In genomic region chr6:130047440-130047995, GRCh38 we compare ENCODE assay signal across 24 cellular contexts. TPM values are rescaled to one million over a fixed set of nuclear protein-coding genes. Genes with fewer than 3 reads are reported as not detected.
A peak's percentile ranks its signal among the peaks of the same experiment; 100 is the strongest.
DNase-seq lines count a peak whose midpoint lies in the region; ATAC-seq, FAIRE-seq and TF ChIP-seq lines count a peak whose summit lies in the region.
"Had no signal": no experiment of that assay in that cellular context is flagged by ENCODE, and none has a peak within 500 bp of the region (broad histone marks: within the 10 kb centered on the region; RNA-seq: fewer than 3 reads in every experiment).

No MANE protein-coding gene starts in this region.

- ATAC-seq in CD4-positive, alpha-beta T cell (ENCODE audit: poor library complexity): no peak
- no peak for ATAC-seq in GM12878
- ATAC-seq: activated T-cell treated with anti-CD3 and anti-CD28 coated beads, Interleukin-2, amount 50 U/mL, for 4 hours; naive thymus-derived CD4-positive, alpha-beta T cell; stimulated activated naive CD8-positive, alpha-beta T cell treated with anti-CD3 and anti-CD28 coated beads, Interleukin-15, Interleukin-2, amounts not matched to agents 100 U/mL and 50 U/mL, for 24 hours had no signal

- TF ChIP-seq POLR2A in GM12878 (IDR thresholded peaks at IDR 0.05; ENCODE audit: low read depth, low read length): no peak

- peaks cover 79% of the 10 kb centered on the region for H3K36me3 Mint-ChIP-seq in CD4-positive, alpha-beta T cell (ENCODE audit: low read depth)
- H3K36me3 Mint-ChIP-seq in immature natural killer cell: peaks cover 26 to 43% (median 39%) of the 10 kb centered on the region in 3 donors

- no peak overlapping the region for H3K27ac Mint-ChIP-seq in CD4-positive, alpha-beta T cell
- no peak overlapping the region for H3K27ac Mint-ChIP-seq in immature natural killer cell
- H3K27ac Mint-ChIP-seq: activated naive CD4-positive, alpha-beta T cell treated with anti-CD3 and anti-CD28 coated beads for 36 hours; memory B cell had no signal

- in situ Hi-C loops in GM12878 (cut with MboI): no loop called here

- 100% methylated on average over 1 of the region's 1 CpG for WGBS in GM12878 (ENCODE audit: insufficient coverage, insufficient replicate concordance, low lambda C conversion rate, missing lambda C conversion rate)

- H3K9me3 Mint-ChIP-seq in CD4-positive, alpha-beta T cell: no peaks in the 10 kb centered on the region
- no peaks in the 10 kb centered on the region for H3K9me3 Mint-ChIP-seq in immature natural killer cell
- H3K9me3 Mint-ChIP-seq: activated naive CD4-positive, alpha-beta T cell treated with anti-CD3 and anti-CD28 coated beads for 36 hours; activated T-cell treated with anti-CD3 and anti-CD28 coated beads, Interleukin-2, amount 50 U/mL, for 4 hours; memory B cell; naive thymus-derived CD4-positive, alpha-beta T cell had no signal

- H3K9me3 ChIP-seq in CD4-positive, alpha-beta T cell (ENCODE audit: control insufficient read depth, low read length): no peaks in the 10 kb centered on the region
- no peaks in the 10 kb centered on the region for H3K9me3 ChIP-seq in GM12878 (replicated peaks; ENCODE audit: control insufficient read depth, insufficient read depth, low read length)
- no peaks in the 10 kb centered on the region for H3K9me3 ChIP-seq in neural cell (ENCODE audit: low read length)
- H3K9me3 ChIP-seq: BLaER1, colonic mucosa, SJCRH30, tibial nerve had no signal

- H2AFZ ChIP-seq in KMS-11 (ENCODE audit: low read depth) (no peak overlapping the region), GM12878 (ENCODE audit: control insufficient read depth, low read depth, low read length) (no peak overlapping the region), neural cell (ENCODE audit: low read depth, low read length) (no peak overlapping the region)

- no peak overlapping the region for H3K9ac ChIP-seq in KMS-11
- H3K9ac ChIP-seq in GM12878 (ENCODE audit: control insufficient read depth, insufficient read depth, low read length): no peak overlapping the region
- no peak overlapping the region for H3K9ac ChIP-seq in neural cell (ENCODE audit: low read length)
- H3K9ac ChIP-seq: BLaER1 had no signal

- H3K4me3 ChIP-seq in KMS-11 (IDR thresholded peaks at IDR 0.05; ENCODE audit: insufficient read depth, low read depth, low read length): no peak overlapping the region
- H3K4me3 ChIP-seq in GM12878: no peak overlapping the region
- H3K4me3 ChIP-seq in neural cell (ENCODE audit: low read length): no peak overlapping the region
- H3K4me3 ChIP-seq: BLaER1, colonic mucosa, SJCRH30, tibial nerve had no signal

- H4K20me1 ChIP-seq in KMS-11 (ENCODE audit: insufficient read depth) (no peaks in the 10 kb centered on the region), GM12878 (ENCODE audit: control insufficient read depth, insufficient read depth) (no peaks in the 10 kb centered on the region), neural cell (ENCODE audit: insufficient read depth) (no peaks in the 10 kb centered on the region)

- SMC1A ChIA-PET in GM12878 (lab: Charles Lee; ENCODE audit: uncharacterized antibody, unreplicated experiment): interaction anchor here (0.7 to 2.0 kb wide), 9 partner anchors 17 to 825 kb away, joined by 3 to 8 read pairs (median 3); no protein-coding TSS in a partner anchor

- H3K79me2 ChIP-seq in KMS-11 (ENCODE audit: insufficient read depth, low read depth): no peaks in the 10 kb centered on the region
- no peaks in the 10 kb centered on the region for H3K79me2 ChIP-seq in GM12878 (ENCODE audit: control insufficient read depth, insufficient read depth, low read length)
- H3K79me2 ChIP-seq in neural cell (replicated peaks; ENCODE audit: insufficient read depth, low read length): no peaks in the 10 kb centered on the region

- POLR2A ChIA-PET in CD4-positive, alpha-beta T cell (lab: Charles Lee): interaction anchor here (0.6 to 1.2 kb wide), 2 partner anchors 176 to 278 kb away, joined by 3 to 6 read pairs; partner anchors contain the start of gene SAMD3
- POLR2A ChIA-PET in GM12878 (lab: Charles Lee): no interaction called here

- H3K27me3 Mint-ChIP-seq in CD4-positive, alpha-beta T cell: no peaks in the 10 kb centered on the region
- no peaks in the 10 kb centered on the region for H3K27me3 Mint-ChIP-seq in immature natural killer cell (ENCODE audit: low read depth in 3 of 3)
- H3K27me3 Mint-ChIP-seq: memory B cell; naive thymus-derived CD4-positive, alpha-beta T cell had no signal

- no peaks in the 10 kb centered on the region for H3K27me3 ChIP-seq in CD4-positive, alpha-beta T cell (ENCODE audit: control insufficient read depth, insufficient read depth, low read length)
- H3K27me3 ChIP-seq in KMS-11 (ENCODE audit: insufficient read depth, low read depth): no peaks in the 10 kb centered on the region
- no peaks in the 10 kb centered on the region for H3K27me3 ChIP-seq in GM12878 (replicated peaks in 1 of 2; ENCODE audit: control insufficient read depth in 2 of 2, insufficient read depth in 2 of 2, low read length in 1 of 2)
- H3K27me3 ChIP-seq in neural cell (ENCODE audit: insufficient read depth, low read depth, low read length): no peaks in the 10 kb centered on the region
- H3K27me3 ChIP-seq: BLaER1, colonic mucosa, SJCRH30, tibial nerve had no signal

- FAIRE-seq in GM12878 (lab: Jason Lieb, UNC): no peak
- FAIRE-seq: kidney had no signal

- intact Hi-C loops in CD4-positive, alpha-beta T cell (cut with DNase I, micrococcal nuclease): no loop called here
- intact Hi-C loops in GM12878 (cut with micrococcal nuclease; ENCODE audit: unreplicated experiment): loop anchor here (10.0 kb wide), 1 partner anchor 797 kb away; no protein-coding TSS in a partner anchor

- DNase-seq in CD4-positive, alpha-beta T cell: no peak
- DNase-seq in GM12878 (ENCODE audit: low read depth, low spot score): no peak
- DNase-seq in putamen (ENCODE audit: low spot score): no peak
- DNase-seq in immature natural killer cell: no peak
- DNase-seq in NCI-H1105 treated with DMSO at 0.1 percent for 48 hours (lab: John Stamatoyannopoulos, UW): no peak
- DNase-seq: activated naive CD4-positive, alpha-beta T cell treated with anti-CD3 and anti-CD28 coated beads for 36 hours; activated T-cell treated with anti-CD3 and anti-CD28 coated beads, Interleukin-2, amount 50 U/mL, for 4 hours; aorta; colonic mucosa; DMS 273 treated with DMSO at 0.1 percent for 48 hours; hypothalamus; kidney; naive thymus-derived CD4-positive, alpha-beta T cell; NCI-H1092 treated with DMSO at 0.1 percent for 48 hours; NCI-H526 treated with DMSO at 0.1 percent for 48 hours; OCI-M1; SJCRH30; stimulated activated naive CD8-positive, alpha-beta T cell treated with anti-CD3 and anti-CD28 coated beads, Interleukin-15, Interleukin-2, amounts not matched to agents 100 U/mL and 50 U/mL, for 24 hours had no signal

- BruUV-seq in GM12878 (replicated peaks; lab: Mats Ljungman, UMichigan): no TSS peak

- TF ChIP-seq CTCF in CD4-positive, alpha-beta T cell (IDR thresholded peaks at IDR 0.05): peak; percentile 32
- TF ChIP-seq CTCF in KMS-11 (conservative IDR thresholded peaks at IDR 0.05; ENCODE audit: low read depth, low read length) (peak; percentile 22; the same call in 1 of the 2 replicates), GM12878 (IDR thresholded peaks at IDR 0.05 in 2 of 3, conservative IDR thresholded peaks at IDR 0.05 in 1 of 3; ENCODE audit: control insufficient read depth in 2 of 3, extremely low read depth in 1 of 3, insufficient read depth in 1 of 3, low read depth in 3 of 3, low read length in 3 of 3) (peak in 1 of 3 experiments; percentile 9; a peak in 1 of 6 replicates), neural cell (IDR thresholded peaks at IDR 0.05; ENCODE audit: poor library complexity, severe bottlenecking) (no peak)

- H3F3A ChIP-seq in neural cell (ENCODE audit: insufficient read depth, low read length, poor library complexity, severe bottlenecking): no peaks in the 10 kb centered on the region

- TF ChIP-seq RAD21 in GM12878 (IDR thresholded peaks at IDR 0.05; ENCODE audit: insufficient read depth, low read depth, low read length): peak; percentile 40
- TF ChIP-seq RAD21 in neural cell (conservative IDR thresholded peaks at IDR 0.05): peak; percentile 26

- TF ChIP-seq EP300 in GM12878 (IDR thresholded peaks at IDR 0.05; ENCODE audit: borderline replicate concordance in 1 of 2, control insufficient read depth in 1 of 2, low read depth in 2 of 2, low read length in 2 of 2) (no peak), neural cell (conservative IDR thresholded peaks at IDR 0.05; ENCODE audit: poor library complexity, severe bottlenecking) (no peak)

- H3K4me1 Mint-ChIP-seq in CD4-positive, alpha-beta T cell (ENCODE audit: low read depth): no peaks in the 10 kb centered on the region
- no peaks in the 10 kb centered on the region for H3K4me1 Mint-ChIP-seq in immature natural killer cell

- H3K36me3 ChIP-seq in KMS-11 (ENCODE audit: insufficient read depth) (no peaks in the 10 kb centered on the region), GM12878 (ENCODE audit: control insufficient read depth in 2 of 2, insufficient read depth in 2 of 2, low read length in 1 of 2) (no peaks in the 10 kb centered on the region; a peak in 2 of 4 replicates), neural cell (ENCODE audit: insufficient read depth, low read length) (peaks cover 8% of the 10 kb centered on the region)
- H3K36me3 ChIP-seq: colonic mucosa, SJCRH30 had no signal

- H3K4me3 Mint-ChIP-seq in CD4-positive, alpha-beta T cell: no peak overlapping the region
- H3K4me3 Mint-ChIP-seq in immature natural killer cell: no peak overlapping the region
- H3K4me3 Mint-ChIP-seq: activated naive CD4-positive, alpha-beta T cell treated with anti-CD3 and anti-CD28 coated beads for 36 hours; activated T-cell treated with anti-CD3 and anti-CD28 coated beads, Interleukin-2, amount 50 U/mL, for 4 hours; memory B cell; naive thymus-derived CD4-positive, alpha-beta T cell had no signal

- RAD21 ChIA-PET in GM12878 (lab: Charles Lee; ENCODE audit: unreplicated experiment): no interaction called here

- H3K27ac ChIP-seq in CD4-positive, alpha-beta T cell (ENCODE audit: low read depth, low read length): no peak overlapping the region
- H3K27ac ChIP-seq in KMS-11: no peak overlapping the region
- H3K27ac ChIP-seq in GM12878 (ENCODE audit: control insufficient read depth, insufficient read depth): no peak overlapping the region
- no peak overlapping the region for H3K27ac ChIP-seq in neural cell (ENCODE audit: low read length)
- H3K27ac ChIP-seq: BLaER1, colonic mucosa, HL-60, SJCRH30, tibial nerve had no signal

- CTCF ChIA-PET in CD4-positive, alpha-beta T cell (lab: Charles Lee): interaction anchor here (0.6 kb wide), 1 partner anchor 269 kb away, joined by 4 read pairs; no protein-coding TSS in a partner anchor
- CTCF ChIA-PET in GM12878 (lab: Yijun Ruan, JAX): interaction anchor here (0.6 to 1.7 kb wide), 8 partner anchors 11 to 824 kb away, joined by 3 to 6 read pairs (median 4); no protein-coding TSS in a partner anchor

- no peaks in the 10 kb centered on the region for H3K9me2 ChIP-seq in neural cell (ENCODE audit: insufficient read depth, low read length)

- H3K4me1 ChIP-seq in KMS-11 (ENCODE audit: low read depth, poor library complexity, severe bottlenecking): no peaks in the 10 kb centered on the region
- H3K4me1 ChIP-seq in GM12878 (ENCODE audit: control insufficient read depth, insufficient read depth, low read length): no peaks in the 10 kb centered on the region
- H3K4me1 ChIP-seq: BLaER1, colonic mucosa, SJCRH30, tibial nerve had no signal

- H3K4me2 ChIP-seq in KMS-11 (no peak overlapping the region), GM12878 (ENCODE audit: control insufficient read depth, insufficient read depth) (no peak overlapping the region), neural cell (ENCODE audit: low read length) (no peak overlapping the region)
- H3K4me2 ChIP-seq: BLaER1 had no signal

RNA-seq across cellular contexts. Expression of gene L3MBTL3, which starts 29.1 kb away (rescaled TPM):
- 10 to 100 TPM; 29.0 to 30.1 TPM for total RNA-seq in CD4-positive, alpha-beta T cell
- total RNA-seq in GM12878 (2013; cell fraction: nucleolus; rRNA removed): 24.3 and 28.1 TPM in 2 replicates
- total RNA-seq in GM12878 (2014; rRNA removed) (2.9 and 4.2 TPM in 2 replicates), GM12878 (2014; rRNA removed; fragmentation: Illumina TruSeq; extraction: Trizol) (5.3 and 6.5 TPM in 2 replicates), GM12878 (2021) (5.3 and 9.4 TPM in 2 replicates)
- 3.7 TPM for polyA plus RNA-seq in GM12878 (2011; ENCODE audit: low read depth)
- polyA plus RNA-seq in GM12878 (2011; rRNA removed) (8.8 and 8.9 TPM in 2 replicates), GM12878 (2014; fragmentation: Illumina TruSeq; extraction: Trizol) (6.9 and 8.6 TPM in 2 replicates), GM12878 (2014; fragmentation: Nextera tagmentation; extraction: Ambion mirVana) (1 to 10 TPM; 1.6 to 6.2 TPM), GM12878 (2014; rRNA removed) (6.0 and 6.2 TPM in 2 replicates), GM12878 (2016; fragmentation: Nextera tagmentation; extraction: Ambion mirVana) (1 to 10 TPM in 1 of 2 experiments, under 1 TPM in 1; 0.71 to 2.0 TPM), neural cell (42.6 and 47.6 TPM in 2 replicates), immature natural killer cell (1 to 10 TPM; 2.3 to 5.3 (median 4.3) TPM)
- polyA plus RNA-seq in GM12878 (2011; cell fraction: cytosol; rRNA removed): 2.7 and 3.1 TPM in 2 replicates
- 10.1 and 16.3 TPM in 2 replicates for polyA plus RNA-seq in GM12878 (2011; cell fraction: nucleus; rRNA removed)
- 3.6 and 5.4 TPM in 2 replicates for polyA plus RNA-seq in GM12878 (2012)
- polyA minus RNA-seq in GM12878 (2011; rRNA and poly(A)+ RNA removed): 4.0 and 7.5 TPM in 2 replicates
- 2.7 and 6.0 TPM in 2 replicates for polyA minus RNA-seq in GM12878 (2011; cell fraction: cytosol; rRNA and poly(A)+ RNA removed)
- polyA minus RNA-seq in GM12878 (2011; cell fraction: nucleus; rRNA and poly(A)+ RNA removed): 8.3 and 13.3 TPM in 2 replicates
- polyA minus RNA-seq in neural cell: 52.8 and 59.8 TPM in 2 replicates
